15 cellular contexts compared by ENCODE assay signal in the genomic region with DNA sequence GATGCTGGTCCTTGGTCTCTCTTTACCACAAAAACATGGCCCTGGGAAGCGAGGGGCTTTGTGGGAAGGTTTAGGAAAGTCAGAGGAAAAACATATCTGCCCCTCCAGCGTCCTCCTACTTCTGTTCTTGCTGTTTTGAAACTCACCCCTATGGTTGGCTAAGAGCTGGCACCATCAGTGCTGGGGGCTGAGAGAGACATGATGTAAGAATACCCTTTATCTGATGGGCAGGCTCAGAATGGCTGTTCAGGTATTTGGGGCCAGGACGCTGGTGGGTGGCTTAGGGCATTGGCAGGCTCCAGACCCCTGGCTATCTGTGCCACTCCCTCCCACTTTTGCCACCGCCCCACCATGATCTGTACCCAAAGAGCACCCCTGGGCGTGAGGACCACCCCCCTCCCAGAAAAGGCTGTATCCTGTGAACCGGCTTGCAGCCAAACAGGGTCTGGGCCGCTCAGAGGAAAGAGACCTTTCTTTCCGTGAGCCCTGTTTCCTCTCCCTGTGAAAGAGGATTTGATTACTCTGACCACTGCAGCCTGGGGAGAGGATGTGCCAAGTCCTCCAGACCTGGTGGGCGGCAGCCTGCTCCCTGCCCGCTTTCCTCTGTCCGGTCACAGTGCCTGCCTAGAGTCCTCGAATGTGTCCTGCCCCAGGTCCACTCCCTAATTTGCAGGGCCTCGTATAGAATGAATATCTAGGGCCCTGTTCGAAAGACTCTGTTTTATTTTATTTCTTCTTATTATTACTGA.
DNase-seq lines count a peak whose midpoint lies in the region; ATAC-seq and TF ChIP-seq lines count a peak whose summit lies in the region.
"Had no signal": no experiment of that assay in that cellular context is flagged by ENCODE, and none has a peak within 500 bp of the region (broad histone marks: within the 10 kb centered on the region; RNA-seq: fewer than 3 reads in every experiment).

No MANE protein-coding gene starts in this region.

- H3F3A ChIP-seq in GM23338 (replicated peaks; ENCODE audit: low read depth): no peaks in the 10 kb centered on the region

- H2BK120ac ChIP-seq in neuronal stem cell (ENCODE audit: low read depth, low read length): no peak overlapping the region

- H3K36me3 ChIP-seq in GM23338 (ENCODE audit: insufficient read depth): no peaks in the 10 kb centered on the region
- no peaks in the 10 kb centered on the region for H3K36me3 ChIP-seq in neuronal stem cell (replicated peaks in 1 of 2; ENCODE audit: control insufficient read depth in 2 of 2, insufficient read depth in 2 of 2, low read length in 2 of 2)

- H3K27ac ChIP-seq in GM23338 (ENCODE audit: low read depth) (no peak overlapping the region), neuronal stem cell (replicated peaks; ENCODE audit: low read length) (no peak overlapping the region)

- H3K4me3 Mint-ChIP-seq in GM23338: no peak overlapping the region
- no peak overlapping the region for H3K4me3 Mint-ChIP-seq in stimulated activated effector memory CD8-positive, alpha-beta T cell treated with anti-CD3 and anti-CD28 coated beads, Interleukin-12 subunit alpha, Interleukin-12 subunit beta, amount 100 ng/mL, for 72 hours

- H3K4me2 ChIP-seq in GM23338 (no peak overlapping the region), neuronal stem cell (ENCODE audit: insufficient read depth, low read length, poor library complexity, severe bottlenecking) (no peak overlapping the region)

- no peak overlapping the region for H3K4ac ChIP-seq in neuronal stem cell (ENCODE audit: low read length)

- no peak overlapping the region for H4K91ac ChIP-seq in neuronal stem cell (ENCODE audit: low read depth, low read length, poor library complexity)

- H3K23ac ChIP-seq in neuronal stem cell (ENCODE audit: low read depth, low read length, poor library complexity): no peak overlapping the region

- H3K9me2 ChIP-seq in GM23338 (ENCODE audit: insufficient read depth): no peaks in the 10 kb centered on the region

- H4K20me1 ChIP-seq in GM23338 (replicated peaks; ENCODE audit: insufficient read depth): no peaks in the 10 kb centered on the region

- no peaks in the 10 kb centered on the region for H3K27me3 ChIP-seq in GM23338 (ENCODE audit: insufficient read depth)
- peaks cover 0 to 18% (median 0%) of the 10 kb centered on the region in 3 experiments for H3K27me3 ChIP-seq in neuronal stem cell (ENCODE audit: control insufficient read depth in 3 of 3, insufficient read depth in 3 of 3, low read depth in 1 of 3, low read length in 3 of 3)

- H3K79me2 ChIP-seq in GM23338 (replicated peaks; ENCODE audit: insufficient read depth): no peaks in the 10 kb centered on the region

- H3K4me1 ChIP-seq in GM23338 (ENCODE audit: insufficient read depth) (peaks cover 4% of the 10 kb centered on the region), neuronal stem cell (ENCODE audit: control insufficient read depth in 2 of 2, insufficient read depth in 1 of 2, low read depth in 1 of 2, low read length in 2 of 2) (peaks cover 9 to 25% of the 10 kb centered on the region in 2 donors)

- no peak overlapping the region for H2BK5ac ChIP-seq in neuronal stem cell (ENCODE audit: low read length)

- no peak overlapping the region for H2BK12ac ChIP-seq in neuronal stem cell (ENCODE audit: low read length)

- H3K27ac Mint-ChIP-seq in GM23338: no peak overlapping the region
- no peak overlapping the region for H3K27ac Mint-ChIP-seq in stimulated activated effector memory CD8-positive, alpha-beta T cell treated with anti-CD3 and anti-CD28 coated beads, Interleukin-12 subunit alpha, Interleukin-12 subunit beta, amount 100 ng/mL, for 72 hours

- WGBS in neuronal stem cell (ENCODE audit: extremely low coverage in 2 of 2, insufficient read length in 2 of 2, insufficient replicate concordance in 1 of 2), 2 donors: no CpG with 5 or more reads among the region's 14 CpGs

- DNase-seq in GM23338 (ENCODE audit: low spot score) (no peak), fibroblast of the aortic adventitia (ENCODE audit: low read depth) (peak; percentile 47), neuronal stem cell (ENCODE audit: low spot score) (no peak), ureter (ENCODE audit: low spot score) (no peak), GF-D8 (lab: John Stamatoyannopoulos, UW) (no peak)
- DNase-seq in stimulated activated effector memory CD8-positive, alpha-beta T cell treated with anti-CD3 and anti-CD28 coated beads, Interleukin-12 subunit alpha, Interleukin-12 subunit beta, amount 100 ng/mL, for 72 hours (ENCODE audit: low spot score in 2 of 2): no peak
- DNase-seq: C1 segment of cervical spinal cord, GDM1, Karpas-422, MM.1S, NCI-H187 treated with DMSO at 0.1 percent for 48 hours, NCI-H526 treated with DMSO at 0.1 percent for 48 hours, SIG-M5 had no signal

- H3K79me1 ChIP-seq in neuronal stem cell (ENCODE audit: low read depth, low read length): no peaks in the 10 kb centered on the region

- H3K18ac ChIP-seq in neuronal stem cell (ENCODE audit: low read length): peak overlapping the region; percentile 51

- no peak for TF ChIP-seq CTCF in GM23338 (conservative IDR thresholded peaks at IDR 0.05; ENCODE audit: low read depth in 2 of 2)
- no peak for TF ChIP-seq CTCF in fibroblast of the aortic adventitia (IDR thresholded peaks at IDR 0.05; ENCODE audit: insufficient read depth, low read length)

- H3K9me3 ChIP-seq in neuronal stem cell (replicated peaks in 1 of 2; ENCODE audit: control insufficient read depth in 2 of 2, insufficient read depth in 1 of 2, low read depth in 1 of 2, low read length in 2 of 2): no peaks in the 10 kb centered on the region

- H3K4me3 ChIP-seq in GM23338 (no peak overlapping the region), fibroblast of the aortic adventitia (ENCODE audit: low read depth, low read length) (no peak overlapping the region), neuronal stem cell (ENCODE audit: low read length in 2 of 2) (no peak overlapping the region)

- peaks cover 16% of the 10 kb centered on the region for H3K4me1 Mint-ChIP-seq in GM23338
- no peaks in the 10 kb centered on the region for H3K4me1 Mint-ChIP-seq in stimulated activated effector memory CD8-positive, alpha-beta T cell treated with anti-CD3 and anti-CD28 coated beads, Interleukin-12 subunit alpha, Interleukin-12 subunit beta, amount 100 ng/mL, for 72 hours

- no peak overlapping the region for H3K14ac ChIP-seq in neuronal stem cell (ENCODE audit: low read length)

- H4K8ac ChIP-seq in neuronal stem cell (ENCODE audit: low read depth, low read length): no peak overlapping the region

- peak overlapping the region; percentile 33 for H2BK15ac ChIP-seq in neuronal stem cell (ENCODE audit: low read length)

- H3K27me3 Mint-ChIP-seq in GM23338 (ENCODE audit: insufficient read depth, low read depth, poor library complexity): peaks cover 20% of the 10 kb centered on the region

- H3K36me3 Mint-ChIP-seq in GM23338 (ENCODE audit: low read depth): no peaks in the 10 kb centered on the region
- H3K36me3 Mint-ChIP-seq in stimulated activated effector memory CD8-positive, alpha-beta T cell treated with anti-CD3 and anti-CD28 coated beads, Interleukin-12 subunit alpha, Interleukin-12 subunit beta, amount 100 ng/mL, for 72 hours: no peaks in the 10 kb centered on the region

- no peak overlapping the region for H3K9ac ChIP-seq in neuronal stem cell (ENCODE audit: low read depth, low read length, poor library complexity)

- peak overlapping the region; percentile 8 for H2AK5ac ChIP-seq in neuronal stem cell (ENCODE audit: low read depth, low read length)

- peak overlapping the region; percentile 69; the same call in 1 of the 2 replicates for H2AFZ ChIP-seq in GM23338
- H2AFZ ChIP-seq in neuronal stem cell (ENCODE audit: low read length): no peak overlapping the region

- H3K9me3 Mint-ChIP-seq in GM23338: no peaks in the 10 kb centered on the region; the same call in 2 of the 3 replicates
- no peaks in the 10 kb centered on the region for H3K9me3 Mint-ChIP-seq in stimulated activated effector memory CD8-positive, alpha-beta T cell treated with anti-CD3 and anti-CD28 coated beads, Interleukin-12 subunit alpha, Interleukin-12 subunit beta, amount 100 ng/mL, for 72 hours

- no peak for ATAC-seq in GM23338
- ATAC-seq in SK-N-SH treated with all-trans-retinoic acid at 6 μM for 48 hours: peak; percentile 27; the same call in 1 of the 3 replicates
- no peak for ATAC-seq in GM21723 (IDR thresholded peaks at IDR 0.05; ENCODE audit: unreplicated experiment)
- no peak for ATAC-seq in stimulated activated effector memory CD8-positive, alpha-beta T cell treated with anti-CD3 and anti-CD28 coated beads, Interleukin-12 subunit alpha, Interleukin-12 subunit beta, amount 100 ng/mL, for 72 hours

TF ChIP-seq in GM23338, 12 proteins besides CTCF, POLR2A, EP300 and RAD21:
- TF ChIP-seq ETS1 (IDR thresholded peaks at IDR 0.05): no peak
- no peak for TF ChIP-seq EZH2phosphoT487 (IDR thresholded peaks at IDR 0.05; ENCODE audit: unreplicated experiment)

TF ChIP-seq in SK-N-SH treated with all-trans-retinoic acid at 6 μM for 48 hours, 23 proteins besides CTCF, POLR2A, EP300 and RAD21 (continues in another document):
- TF ChIP-seq ZNF8 (CRISPR knock-in tag; IDR thresholded peaks at IDR 0.05): no peak
- TF ChIP-seq ISL1 (CRISPR knock-in tag; IDR thresholded peaks at IDR 0.05): no peak
- no peak for TF ChIP-seq TSHZ2 (CRISPR knock-in tag; IDR thresholded peaks at IDR 0.05)
- TF ChIP-seq RARB (CRISPR knock-in tag; IDR thresholded peaks at IDR 0.05): no peak
- TF ChIP-seq SNAI2 (CRISPR knock-in tag; IDR thresholded peaks at IDR 0.05): no peak
